Comparison of ENCODE assay signal across 8 cellular contexts in the genomic region with DNA sequence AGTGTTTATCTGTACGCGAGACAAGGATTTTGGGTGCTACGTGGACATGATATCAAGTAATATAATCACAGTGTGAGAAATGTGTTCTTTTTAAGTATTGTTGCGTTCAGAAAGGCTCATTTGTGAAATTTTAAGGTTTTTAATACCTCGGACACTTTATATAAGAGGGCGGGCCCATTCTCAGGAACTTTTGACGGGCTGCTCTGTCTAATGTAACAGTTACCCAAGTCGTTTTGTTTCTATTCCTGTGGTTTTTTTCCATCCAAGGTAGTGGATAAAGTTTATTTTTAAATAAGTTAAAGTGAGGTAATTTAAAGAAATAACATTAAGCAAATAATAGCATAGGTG. TPM values are rescaled to one million over a fixed set of nuclear protein-coding genes. Genes with fewer than 3 reads are reported as not detected.
DNase-seq lines count a peak whose midpoint lies in the region; ATAC-seq and TF ChIP-seq lines count a peak whose summit lies in the region.

No MANE protein-coding gene starts in this region.

- H4K20me1 ChIP-seq in DND-41 (ENCODE audit: insufficient read depth, low read length) = peaks cover 23% of the 10 kb centered on the region; the same call in 1 of the 2 replicates

- peak overlapping the region; percentile 67 for H3K4me2 ChIP-seq in DND-41 (ENCODE audit: insufficient read depth, low read length)
- peak overlapping the region; percentile 72 for H3K4me2 ChIP-seq in trophoblast cell (ENCODE audit: low read length)

- H2BK5ac ChIP-seq in trophoblast cell (ENCODE audit: low read depth, low read length, poor library complexity) = peak overlapping the region; percentile 74

- TF ChIP-seq CTCF in DND-41 (IDR thresholded peaks at IDR 0.05; ENCODE audit: borderline replicate concordance, extremely low read depth, low read length, poor library complexity, severe bottlenecking) (no peak), esophagus squamous epithelium (IDR thresholded peaks at IDR 0.05) (no peak)

- H4K8ac ChIP-seq in trophoblast cell (ENCODE audit: low read depth, low read length) = peak overlapping the region; percentile 97

- no peaks in the 10 kb centered on the region for H3K27me3 ChIP-seq in DND-41 (ENCODE audit: insufficient read depth, low read length, poor library complexity)
- no peaks in the 10 kb centered on the region for H3K27me3 ChIP-seq in SJSA1 (replicated peaks)
- no peaks in the 10 kb centered on the region for H3K27me3 ChIP-seq in esophagus squamous epithelium
- H3K27me3 ChIP-seq in trophoblast cell (ENCODE audit: insufficient read depth, low read length) = no peaks in the 10 kb centered on the region

- H3K36me3 ChIP-seq in DND-41 (ENCODE audit: insufficient read depth, low read length) (peaks cover 46% of the 10 kb centered on the region), SJSA1 (peaks cover 47% of the 10 kb centered on the region), esophagus squamous epithelium (peaks cover 0 to 34% (median 9%) of the 10 kb centered on the region in 3 donors), trophoblast cell (ENCODE audit: control insufficient read depth in 1 of 2, insufficient read depth in 2 of 2, low read length in 2 of 2) (peaks cover 17 to 19% of the 10 kb centered on the region in 2 experiments)

- H3K9ac ChIP-seq in DND-41 (ENCODE audit: low read depth, low read length) (peak overlapping the region; percentile 87), trophoblast cell (ENCODE audit: low read length) (peak overlapping the region; percentile 84)

- intact Hi-C loops in esophagus squamous epithelium (cut with DNase I) = no loop called here

- peak overlapping the region; percentile 99 for H3K14ac ChIP-seq in trophoblast cell (ENCODE audit: low read length)

- H3K4me1 ChIP-seq in DND-41 (ENCODE audit: insufficient read depth, low read length) = peaks cover 33% of the 10 kb centered on the region
- H3K4me1 ChIP-seq in SJSA1 (replicated peaks) = peaks cover 17% of the 10 kb centered on the region
- H3K4me1 ChIP-seq in esophagus squamous epithelium = peaks cover 10 to 32% (median 17%) of the 10 kb centered on the region in 3 donors
- peaks cover 6% of the 10 kb centered on the region in 2 experiments for H3K4me1 ChIP-seq in trophoblast cell (ENCODE audit: control insufficient read depth in 1 of 2, insufficient read depth in 2 of 2, low read length in 2 of 2)

- H3K18ac ChIP-seq in trophoblast cell (ENCODE audit: low read length) = no peak overlapping the region

- H2BK12ac ChIP-seq in trophoblast cell (ENCODE audit: low read length) = no peak overlapping the region

- H3K4ac ChIP-seq in trophoblast cell (ENCODE audit: low read depth, low read length) = peak overlapping the region; percentile 98

- peak overlapping the region; percentile 86 for H4K91ac ChIP-seq in trophoblast cell (ENCODE audit: low read depth, low read length)

- peak overlapping the region; percentile 82 for H2BK120ac ChIP-seq in trophoblast cell (ENCODE audit: insufficient read depth, low read length, poor library complexity)

- ATAC-seq in DND-41 (ENCODE audit: insufficient read depth, low read depth) (no peak), GM18502 (IDR thresholded peaks at IDR 0.05; ENCODE audit: poor library complexity, unreplicated experiment) (no peak), GM19452 (IDR thresholded peaks at IDR 0.05; ENCODE audit: unreplicated experiment) (no peak)

- peak overlapping the region; percentile 98 for H4K12ac ChIP-seq in trophoblast cell (ENCODE audit: low read depth, low read length)

- WGBS in esophagus squamous epithelium, 2 donors = 1 to 2% methylated on average over 8 of the region's 8 CpGs
- no CpG with 5 or more reads among the region's 8 CpGs for WGBS in trophoblast cell (ENCODE audit: extremely low coverage, insufficient coverage, insufficient read length)

- no peak for TF ChIP-seq POLR2A in esophagus squamous epithelium (IDR thresholded peaks at IDR 0.05)

- H3K79me1 ChIP-seq in trophoblast cell (ENCODE audit: low read length) = peaks cover 6% of the 10 kb centered on the region

- H3K27ac ChIP-seq in DND-41 (ENCODE audit: low read length) (peak overlapping the region; percentile 78), SJSA1 (peak overlapping the region; percentile 2; the same call in 1 of the 2 replicates), esophagus squamous epithelium (peak overlapping the region; percentile 87 to 91 (median 90)), trophoblast cell (ENCODE audit: low read depth, low read length) (peak overlapping the region; percentile 71)

- peak overlapping the region; percentile 76 for H2AFZ ChIP-seq in DND-41 (ENCODE audit: low read depth, low read length)
- H2AFZ ChIP-seq in trophoblast cell (ENCODE audit: insufficient read depth, low read length, poor library complexity) = peak overlapping the region; percentile 91

- H3K23ac ChIP-seq in trophoblast cell (ENCODE audit: low read length) = no peak overlapping the region

- DNase-seq in DND-41 = no peak
- no peak for DNase-seq in SJSA1 (ENCODE audit: low read depth in 1 of 2, low spot score in 2 of 2)
- no peak for DNase-seq in esophagus squamous epithelium (lab: John Stamatoyannopoulos, UW)
- DNase-seq in trophoblast cell = no peak
- DNase-seq in kidney tubule cell (ENCODE audit: low spot score) = no peak
- DNase-seq in DMS 273 treated with DMSO at 0.1 percent for 48 hours (lab: John Stamatoyannopoulos, UW) = no peak

- H3K79me2 ChIP-seq in DND-41 (ENCODE audit: insufficient read depth, low read length) = peaks cover 53% of the 10 kb centered on the region
- peaks cover 11% of the 10 kb centered on the region for H3K79me2 ChIP-seq in trophoblast cell (ENCODE audit: control insufficient read depth, insufficient read depth, low read length, poor library complexity)

- H3K4me3 ChIP-seq in DND-41 (ENCODE audit: low read depth in 1 of 2, low read length in 2 of 2) (peak overlapping the region; percentile 91 to 99), SJSA1 (peak overlapping the region; percentile 68), esophagus squamous epithelium (peak overlapping the region; percentile 80 to 96 (median 88)), trophoblast cell (ENCODE audit: low read depth, low read length) (peak overlapping the region; percentile 90)

- H2AK5ac ChIP-seq in trophoblast cell (ENCODE audit: low read length) = peak overlapping the region; percentile 93

- H3K9me3 ChIP-seq in DND-41 (ENCODE audit: insufficient read depth, low read length, severe bottlenecking) = no peaks in the 10 kb centered on the region
- no peaks in the 10 kb centered on the region for H3K9me3 ChIP-seq in SJSA1 (replicated peaks)
- H3K9me3 ChIP-seq in esophagus squamous epithelium = no peaks in the 10 kb centered on the region
- no peaks in the 10 kb centered on the region for H3K9me3 ChIP-seq in trophoblast cell (ENCODE audit: insufficient read depth, low read depth, low read length)

RNA-seq across cellular contexts. Expression of gene SRP19, which starts 0.5 kb away (rescaled TPM):
- total RNA-seq in SJSA1 (2014; rRNA removed; shearing (Covaris generic)) = 132 and 155 TPM in 2 replicates
- total RNA-seq in esophagus squamous epithelium = 10 to 100 TPM; 34.3 to 81.0 (median 52.5) TPM
- polyA plus RNA-seq in trophoblast cell (2013) = 123 and 133 TPM in 2 replicates

Comparison
In these comparisons a context has a peak if more than half of its experiments do, and no peak if none do; other contexts are left out.
1. H3K27ac ChIP-seq: peak in every context shown above with its lines; median percentile 90 in esophagus squamous epithelium; 78 in DND-41; 71 in trophoblast cell; 2 in SJSA1.